In genomic region chr9:135903358-135903656, GRCh38 we compare ENCODE assay signal across 25 cellular contexts. TPM values are rescaled to one million over a fixed set of nuclear protein-coding genes. Genes with fewer than 3 reads are reported as not detected.
DNase-seq lines count a peak whose midpoint lies in the region; ATAC-seq and TF ChIP-seq lines count a peak whose summit lies in the region.
"Had no signal": no experiment of that assay in that cellular context is flagged by ENCODE, and none has a peak within 500 bp of the region (broad histone marks: within the 10 kb centered on the region; RNA-seq: fewer than 3 reads in every experiment).

No MANE protein-coding gene starts in this region.

- DNase-seq in RWPE2 (ENCODE audit: low spot score): no peak
- DNase-seq in neural crest cell (ENCODE audit: low read depth, low spot score): no peak
- no peak for DNase-seq in HUDEP-2 (lab: John Stamatoyannopoulos, UW; ENCODE audit: unreplicated experiment in 76 of 76)
- no peak for DNase-seq in stomach
- DNase-seq: activated CD4-positive, alpha-beta T cell treated with anti-CD3 and anti-CD28 coated beads, Interleukin-2, amount 10 ng/mL, durations not matched to agents 24 days and 14 days; activated CD8-positive, alpha-beta memory T cell treated with anti-CD3 and anti-CD28 coated beads for 24 hours; activated T-cell treated with anti-CD3 and anti-CD28 coated beads for 4 hours; anterior cingulate cortex; CD8-positive, alpha-beta T cell; GOT3; HFFc6; midbrain; naive B cell; NCI-H1092; NCI-H187; NCI-H446 treated with DMSO at 0.1 percent for 48 hours; retina; thyroid gland had no signal

- H3K27me3 ChIP-seq in BLaER1 treated with 17β-estradiol and CSF1 and Interleukin-3, amounts not matched to agents 10 nM and 100 nM: no peaks in the 10 kb centered on the region
- H3K27me3 ChIP-seq in RWPE2 (ENCODE audit: insufficient read depth, poor library complexity, severe bottlenecking): no peaks in the 10 kb centered on the region
- no peaks in the 10 kb centered on the region for H3K27me3 ChIP-seq in esophagus (ENCODE audit: control insufficient read depth in 1 of 2, insufficient read depth in 2 of 2, low read length in 2 of 2)
- H3K27me3 ChIP-seq in stomach: no peaks in the 10 kb centered on the region
- H3K27me3 ChIP-seq: ovary, thyroid gland had no signal

- ATAC-seq in RWPE2 (ENCODE audit: low read depth) (no peak), GM18511 (IDR thresholded peaks at IDR 0.05; ENCODE audit: unreplicated experiment) (no peak), GM19324 (IDR thresholded peaks at IDR 0.05; ENCODE audit: low FRiP score, unreplicated experiment) (no peak)
- ATAC-seq: CD8-positive, alpha-beta T cell had no signal

- peaks cover 0 to 38% (median 7%) of the 10 kb centered on the region in 11 experiments; a peak in 8 of 22 replicates for H3K9me3 ChIP-seq in BLaER1 treated with 17β-estradiol and CSF1 and Interleukin-3, amounts not matched to agents 10 nM and 100 nM (replicated peaks in 1 of 11)
- H3K9me3 ChIP-seq in RWPE2 (ENCODE audit: severe bottlenecking) (no peaks in the 10 kb centered on the region), esophagus (ENCODE audit: control insufficient read depth in 2 of 2, insufficient read depth in 1 of 2, low read depth in 1 of 2, low read length in 1 of 2) (no peaks in the 10 kb centered on the region), stomach (no peaks in the 10 kb centered on the region)
- H3K9me3 ChIP-seq: ovary, thyroid gland had no signal

- WGBS in esophagus, 2 donors: 34 to 47% methylated on average over 3 of the region's 3 CpGs
- 53 to 72% (median 60%) methylated on average over 3 of the region's 3 CpGs for WGBS in stomach, 5 donors

- H3K9ac ChIP-seq in BLaER1 treated with 17β-estradiol and CSF1 and Interleukin-3, amounts not matched to agents 10 nM and 100 nM: no peak overlapping the region

- no peak overlapping the region for H3K4me3 ChIP-seq in BLaER1 treated with 17β-estradiol and CSF1 and Interleukin-3, amounts not matched to agents 10 nM and 100 nM
- no peak overlapping the region for H3K4me3 ChIP-seq in RWPE2 (ENCODE audit: severe bottlenecking)
- no peak overlapping the region for H3K4me3 ChIP-seq in esophagus (ENCODE audit: low read depth in 1 of 2, low read length in 2 of 2)
- no peak overlapping the region for H3K4me3 ChIP-seq in stomach
- H3K4me3 ChIP-seq: ovary, thyroid gland had no signal

- peaks cover 4 to 51% (median 23%) of the 10 kb centered on the region in 11 experiments; a peak in 16 of 22 replicates for H3K36me3 ChIP-seq in BLaER1 treated with 17β-estradiol and CSF1 and Interleukin-3, amounts not matched to agents 10 nM and 100 nM
- H3K36me3 ChIP-seq in RWPE2 (ENCODE audit: low read depth) (0 out of 2 replicates have a peak, but pooled peaks cover 3% of the 10 kb centered on the region), esophagus (ENCODE audit: control insufficient read depth in 2 of 2, insufficient read depth in 2 of 2, low read length in 1 of 2) (no peaks in the 10 kb centered on the region), stomach (no peaks in the 10 kb centered on the region)
- H3K36me3 ChIP-seq: ovary, thyroid gland had no signal

- H3K27ac ChIP-seq in BLaER1 treated with 17β-estradiol and CSF1 and Interleukin-3, amounts not matched to agents 10 nM and 100 nM: no peak overlapping the region
- H3K27ac ChIP-seq in RWPE2 (ENCODE audit: poor library complexity, severe bottlenecking) (peak overlapping the region; percentile 20), esophagus (ENCODE audit: low read depth in 2 of 2, low read length in 1 of 2) (peak overlapping the region; percentile 67 to 87), stomach (no peak overlapping the region)
- H3K27ac ChIP-seq: ovary, thyroid gland had no signal

- no peak for TF ChIP-seq POLR2A in stomach (IDR thresholded peaks at IDR 0.05)

- peaks cover 3% of the 10 kb centered on the region for H3K27me3 Mint-ChIP-seq in neural crest cell (ENCODE audit: low read depth)
- H3K27me3 Mint-ChIP-seq: activated CD4-positive, alpha-beta T cell treated with anti-CD3 and anti-CD28 coated beads, Interleukin-2, amount 10 ng/mL, durations not matched to agents 24 days and 14 days; activated naive CD8-positive, alpha-beta T cell; naive B cell had no signal

- peak overlapping the region; percentile 77 for H3K4me3 Mint-ChIP-seq in neural crest cell
- H3K4me3 Mint-ChIP-seq: activated CD4-positive, alpha-beta T cell treated with anti-CD3 and anti-CD28 coated beads, Interleukin-2, amount 10 ng/mL, durations not matched to agents 24 days and 14 days; activated naive CD8-positive, alpha-beta T cell; CD8-positive, alpha-beta T cell; HFFc6; T-helper 2 cell treated with Interferon-gamma antibody and Interleukin-4, amounts not matched to agents 5 μg/mL and 100 μg/mL, for 36 hours had no signal

- peak overlapping the region; percentile 45 for H3K27ac Mint-ChIP-seq in neural crest cell (ENCODE audit: unreplicated experiment)
- H3K27ac Mint-ChIP-seq: activated CD4-positive, alpha-beta T cell treated with anti-CD3 and anti-CD28 coated beads, Interleukin-2, amount 10 ng/mL, durations not matched to agents 24 days and 14 days; activated naive CD8-positive, alpha-beta T cell; CD8-positive, alpha-beta T cell; HFFc6; naive B cell; T-helper 2 cell treated with Interferon-gamma antibody and Interleukin-4, amounts not matched to agents 5 μg/mL and 100 μg/mL, for 36 hours had no signal

- TF ChIP-seq CTCF in RWPE2 (IDR thresholded peaks at IDR 0.05; ENCODE audit: poor library complexity, severe bottlenecking) (no peak), neural crest cell (conservative IDR thresholded peaks at IDR 0.05) (no peak), stomach (IDR thresholded peaks at IDR 0.05) (no peak)

- TF ChIP-seq EP300 in stomach (IDR thresholded peaks at IDR 0.05): no peak

- H3K4me1 ChIP-seq in BLaER1 treated with 17β-estradiol and CSF1 and Interleukin-3, amounts not matched to agents 10 nM and 100 nM: peaks cover 53 to 58% (median 56%) of the 10 kb centered on the region in 10 experiments
- H3K4me1 ChIP-seq in RWPE2 (ENCODE audit: insufficient read depth, poor library complexity, severe bottlenecking) (peaks cover 31% of the 10 kb centered on the region), esophagus (ENCODE audit: control insufficient read depth in 2 of 2, insufficient read depth in 2 of 2, low read length in 1 of 2) (peaks cover 5 to 14% of the 10 kb centered on the region in 2 donors), stomach (peaks cover 16 to 41% (median 31%) of the 10 kb centered on the region in 4 donors)

- peaks cover 82 to 84% (median 83%) of the 10 kb centered on the region in 11 experiments for H4K20me1 ChIP-seq in BLaER1 treated with 17β-estradiol and CSF1 and Interleukin-3, amounts not matched to agents 10 nM and 100 nM

- peak overlapping the region in 10 of 11 experiments; percentile 22 to 98 (median 88); a peak in 19 of 22 replicates for H3K4me2 ChIP-seq in BLaER1 treated with 17β-estradiol and CSF1 and Interleukin-3, amounts not matched to agents 10 nM and 100 nM

- H3K4me1 Mint-ChIP-seq in neural crest cell: peaks cover 48% of the 10 kb centered on the region

- intact Hi-C loops in stomach (cut with DNase I; ENCODE audit: low total_unique reads): no loop called here

- peaks cover 36% of the 10 kb centered on the region for H3K36me3 Mint-ChIP-seq in neural crest cell (ENCODE audit: low read depth)
- H3K36me3 Mint-ChIP-seq: naive B cell had no signal

- H3K9me3 Mint-ChIP-seq in neural crest cell: peaks cover 16% of the 10 kb centered on the region
- H3K9me3 Mint-ChIP-seq: T-helper 2 cell treated with Interferon-gamma antibody and Interleukin-4, amounts not matched to agents 5 μg/mL and 100 μg/mL, for 36 hours had no signal

RNA-seq across cellular contexts. Expression of gene CAMSAP1, which starts 4.0 kb away (rescaled TPM):
- polyA plus RNA-seq in esophagus (10 to 100 TPM; 14.0 to 18.4 TPM), stomach (1 to 10 TPM; 2.4 to 7.2 (median 3.7) TPM)
- total RNA-seq in neural crest cell (79.3 and 80.8 TPM in 2 replicates), stomach (100 to 1,000 TPM in 1 of 5 donors, 10 to 100 TPM in 4; 10.5 to 238 (median 15.4) TPM)

RNA-seq across cellular contexts. Expression of gene UBAC1, which starts 57.9 kb away (rescaled TPM):
- polyA plus RNA-seq in esophagus (10 to 100 TPM; 40.7 to 43.4 TPM), stomach (10 to 100 TPM; 34.7 to 55.4 (median 34.8) TPM)
- total RNA-seq in neural crest cell (49.3 and 51.9 TPM in 2 replicates), stomach (10 to 100 TPM; 22.6 to 70.1 (median 50.4) TPM)

Comparison
In these comparisons a context has a peak if more than half of its experiments do, and no peak if none do; other contexts are left out.
1. H3K27ac ChIP-seq: peak in RWPE2 (single experiment) and esophagus (2 of 2); none in BLaER1 treated with 17β-estradiol and CSF1 and Interleukin-3, amounts not matched to agents 10 nM and 100 nM (0 of 11) and stomach (0 of 5).